25 cellular contexts compared by ENCODE assay signal in the genomic region with DNA sequence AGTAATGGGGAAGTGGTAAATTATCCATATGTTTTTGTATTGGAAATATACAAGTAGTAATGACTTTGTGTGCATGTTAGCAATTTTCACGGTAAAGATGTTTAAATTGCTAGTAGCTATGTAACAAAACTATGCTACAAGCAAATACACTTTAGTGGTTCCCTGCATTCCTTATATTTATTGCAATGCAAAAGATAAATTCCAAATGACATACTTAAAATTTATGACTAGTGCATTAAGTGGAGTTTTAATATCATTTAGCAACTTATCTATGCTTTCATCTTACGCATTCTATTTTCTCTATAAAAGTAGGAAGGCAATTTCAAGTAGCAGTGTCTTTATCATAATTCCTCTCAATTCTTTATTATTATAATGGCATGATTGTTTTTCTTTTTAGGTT.
"Had no signal": no experiment of that assay in that cellular context is flagged by ENCODE, and none has a peak within 500 bp of the region (broad histone marks: within the 10 kb centered on the region; RNA-seq: fewer than 3 reads in every experiment).

No MANE protein-coding gene starts in this region.

- H3K9me3 ChIP-seq: esophagus squamous epithelium, gastrocnemius medialis, lower lobe of right lung had no signal

- FAIRE-seq: islet of Langerhans, keratinocyte had no signal

- H3K27me3 Mint-ChIP-seq: naive thymus-derived CD4-positive, alpha-beta T cell had no signal

- DNase-seq: dermis blood vessel endothelial cell; dorsolateral prefrontal cortex; effector CD4-positive, alpha-beta T cell; effector memory CD4-positive, alpha-beta T cell; erythroblast; esophagus squamous epithelium; foreskin fibroblast; foreskin melanocyte; gastrocnemius medialis; glutamatergic neuron; head of caudate nucleus; heart right ventricle; hippocampal formation; left cardiac atrium; left lung; left ventricle myocardium superior; lower lobe of right lung; mesenchymal stem cell; midbrain; naive thymus-derived CD4-positive, alpha-beta T cell had no signal

- H3K4me1 ChIP-seq: esophagus squamous epithelium, gastrocnemius medialis, heart right ventricle, left lung, lower lobe of right lung had no signal

- H3K4me1 Mint-ChIP-seq: naive thymus-derived CD4-positive, alpha-beta T cell had no signal

- H3K27ac ChIP-seq: coronary artery, dorsolateral prefrontal cortex, epithelial cell of prostate, esophagus squamous epithelium, gastrocnemius medialis, heart right ventricle, left lung, lower lobe of right lung had no signal

- H3K36me3 ChIP-seq: esophagus squamous epithelium, gastrocnemius medialis, heart right ventricle, left lung, lower lobe of right lung had no signal

- H3K4me3 Mint-ChIP-seq: naive thymus-derived CD4-positive, alpha-beta T cell had no signal

- H3K4me3 ChIP-seq: coronary artery, dorsolateral prefrontal cortex, esophagus squamous epithelium, gastrocnemius medialis, heart right ventricle, left lung, lower lobe of right lung had no signal

- ATAC-seq: esophagus mucosa; gastrocnemius medialis; heart right ventricle; left cardiac atrium; left lung; left ventricle myocardium superior; naive thymus-derived CD4-positive, alpha-beta T cell had no signal

- H3K36me3 Mint-ChIP-seq: naive thymus-derived CD4-positive, alpha-beta T cell had no signal

- H3K27me3 ChIP-seq: dorsolateral prefrontal cortex, esophagus squamous epithelium, gastrocnemius medialis, heart right ventricle, left lung had no signal

- H3K27ac Mint-ChIP-seq: naive thymus-derived CD4-positive, alpha-beta T cell had no signal
